ENCODE assay signal across 22 cellular contexts in the genomic region with DNA sequence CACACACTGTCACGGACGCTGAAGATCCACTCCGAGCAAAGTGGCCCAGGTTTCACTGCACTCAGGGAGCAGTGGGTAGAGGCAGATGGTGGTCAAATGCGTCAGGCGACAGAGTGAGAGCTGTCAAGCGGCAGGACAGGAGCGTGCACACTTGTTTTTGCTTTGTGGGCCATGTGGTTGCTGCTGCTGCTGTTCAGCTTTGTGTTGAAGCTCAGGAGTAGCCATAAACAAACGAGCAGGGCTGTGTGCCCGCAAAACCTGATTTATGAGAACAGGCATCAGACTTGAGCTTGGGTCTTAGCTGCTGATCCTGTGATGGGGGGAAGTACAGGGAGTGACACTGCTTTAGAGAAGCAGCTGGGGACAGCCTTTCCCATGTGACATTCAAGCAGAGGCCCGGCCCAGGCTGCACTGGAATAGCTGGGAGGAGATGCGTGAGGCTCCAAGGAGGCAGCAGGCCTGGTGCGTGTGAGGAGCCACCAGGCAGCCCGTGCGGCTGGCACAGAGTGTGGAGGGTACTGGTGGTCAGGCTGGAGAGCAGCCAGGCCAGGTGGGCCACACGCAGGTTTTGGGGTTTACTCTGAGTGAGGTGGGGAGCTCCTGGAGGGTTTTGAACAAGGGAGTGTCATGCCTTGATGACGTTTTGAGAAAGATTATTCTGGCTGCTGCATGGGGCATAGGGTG. TPM values are rescaled to one million over a fixed set of nuclear protein-coding genes. Genes with fewer than 3 reads are reported as not detected.
"Had no signal": no experiment of that assay in that cellular context is flagged by ENCODE, and none has a peak within 500 bp of the region (broad histone marks: within the 10 kb centered on the region; RNA-seq: fewer than 3 reads in every experiment).

No MANE protein-coding gene starts in this region.

- H3K4me1 ChIP-seq: colonic mucosa, gastroesophageal sphincter, left ventricle myocardium inferior, lower lobe of right lung, pancreas, transverse colon had no signal

- H3K4me3 Mint-ChIP-seq: immature natural killer cell; memory B cell; naive B cell; stimulated activated naive B cell treated with anti-CD40 and anti-IgM and Interleukin-4, amounts not matched to agents 10 μg/mL and 1 μg/mL and 100 μg/mL, for 72 hours; stimulated activated naive CD8-positive, alpha-beta T cell treated with anti-CD3 and anti-CD28 coated beads, Interleukin-15, amount 100 ng/mL, for 72 hours had no signal

- H3K4me1 Mint-ChIP-seq: immature natural killer cell; memory B cell; naive B cell; stimulated activated naive B cell treated with anti-CD40 and anti-IgM and Interleukin-4, amounts not matched to agents 10 μg/mL and 1 μg/mL and 100 μg/mL, for 72 hours; stimulated activated naive CD8-positive, alpha-beta T cell treated with anti-CD3 and anti-CD28 coated beads, Interleukin-15, amount 100 ng/mL, for 72 hours had no signal

- H3K36me3 ChIP-seq: colonic mucosa, gastroesophageal sphincter, left ventricle myocardium inferior, lower lobe of right lung, pancreas, thoracic aorta, transverse colon had no signal

- FAIRE-seq: keratinocyte, pancreas, urothelium cell line had no signal

- H3K27ac Mint-ChIP-seq: immature natural killer cell; memory B cell; progenitor cell of endocrine pancreas; stimulated activated naive B cell treated with anti-CD40 and anti-IgM and Interleukin-4, amounts not matched to agents 10 μg/mL and 1 μg/mL and 100 μg/mL, for 72 hours had no signal

- ATAC-seq: gastroesophageal sphincter; pancreas; stimulated activated naive B cell treated with anti-CD40 and anti-IgM and Interleukin-4, amounts not matched to agents 10 μg/mL and 1 μg/mL and 100 μg/mL, for 72 hours; stimulated activated naive CD8-positive, alpha-beta T cell treated with anti-CD3 and anti-CD28 coated beads, Interleukin-15, amount 100 ng/mL, for 72 hours had no signal

- H3K9me3 Mint-ChIP-seq: immature natural killer cell; memory B cell; stimulated activated naive B cell treated with anti-CD40 and anti-IgM and Interleukin-4, amounts not matched to agents 10 μg/mL and 1 μg/mL and 100 μg/mL, for 72 hours; stimulated activated naive CD8-positive, alpha-beta T cell treated with anti-CD3 and anti-CD28 coated beads, Interleukin-15, amount 100 ng/mL, for 72 hours had no signal

- DNase-seq: colonic mucosa; effector CD4-positive, alpha-beta T cell; foreskin fibroblast; immature natural killer cell; left ventricle myocardium inferior; lower lobe of right lung; naive B cell; nucleus accumbens; pancreas; right cardiac atrium; stimulated activated CD4-positive, alpha-beta T cell treated with anti-CD3 and anti-CD28 coated beads, Interleukin-4, amount 100 ng/mL, for 1 hour; stimulated activated CD8-positive, alpha-beta memory T cell treated with anti-CD3 and anti-CD28 coated beads, Interleukin-4, amount 100 ng/mL, for 48 hours; stimulated activated naive B cell treated with anti-CD40 and anti-IgM and Interleukin-4, amounts not matched to agents 10 μg/mL and 1 μg/mL and 100 μg/mL, for 72 hours; stimulated activated naive CD8-positive, alpha-beta T cell treated with anti-CD3 and anti-CD28 coated beads, Interleukin-15, amount 100 ng/mL, for 72 hours; transverse colon had no signal

- H3K27me3 ChIP-seq: colonic mucosa, pancreas had no signal

- H3K27ac ChIP-seq: colonic mucosa, gastroesophageal sphincter, left ventricle myocardium inferior, lower lobe of right lung, pancreas, thoracic aorta, transverse colon had no signal

- H3K4me3 ChIP-seq: colonic mucosa, gastroesophageal sphincter, left ventricle myocardium inferior, lower lobe of right lung, pancreas, thoracic aorta, transverse colon had no signal

- H3K36me3 Mint-ChIP-seq: immature natural killer cell; memory B cell; naive B cell; stimulated activated naive B cell treated with anti-CD40 and anti-IgM and Interleukin-4, amounts not matched to agents 10 μg/mL and 1 μg/mL and 100 μg/mL, for 72 hours had no signal

- H3K9me3 ChIP-seq: colonic mucosa, gastroesophageal sphincter, left ventricle myocardium inferior, lower lobe of right lung, pancreas, thoracic aorta, transverse colon had no signal

RNA-seq across cellular contexts. Expression of a gene that starts 31.1 kb away (rescaled TPM):
- total RNA-seq: dermis microvascular lymphatic vessel endothelial cell, progenitor cell of endocrine pancreas had no signal
- polyA plus RNA-seq: immature natural killer cell had no signal
